Comparison of ENCODE assay signal across 25 cellular contexts in the genomic region with DNA sequence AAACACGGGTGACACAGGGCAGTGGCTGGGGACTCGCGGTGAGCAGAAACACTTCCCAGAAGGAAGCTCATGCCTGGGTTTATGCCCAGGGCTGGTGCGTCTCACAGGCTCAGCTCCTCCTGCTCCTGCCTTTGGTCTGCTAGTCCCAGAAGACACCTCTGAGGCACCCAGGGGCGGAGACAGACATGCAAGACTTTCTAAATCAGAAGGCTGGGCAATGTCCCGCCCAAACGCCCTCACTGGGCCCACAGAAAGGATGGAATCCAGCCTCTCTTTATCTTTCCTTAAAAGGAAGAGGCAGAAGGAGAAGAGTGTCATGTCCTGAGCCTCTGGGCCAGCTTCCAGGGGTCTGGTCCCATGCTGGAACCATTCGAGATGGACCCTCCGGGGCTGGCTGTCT.
"Had no signal": no experiment of that assay in that cellular context is flagged by ENCODE, and none has a peak within 500 bp of the region (broad histone marks: within the 10 kb centered on the region; RNA-seq: fewer than 3 reads in every experiment).

No MANE protein-coding gene starts in this region.

- DNase-seq: islet precursor cell; left ventricle myocardium inferior; midbrain; mucosa of descending colon; naive thymus-derived CD4-positive, alpha-beta T cell; occipital lobe; right lobe of liver; stimulated activated CD4-positive, alpha-beta T cell treated with anti-CD3 and anti-CD28 coated beads, Interleukin-15, amount 100 ng/mL, for 24 hours; stimulated activated CD4-positive, alpha-beta T cell treated with anti-CD3 and anti-CD28 coated beads, Interleukin-2, amount 100 ng/mL, for 24 hours; stimulated activated CD4-positive, alpha-beta T cell treated with anti-CD3 and anti-CD28 coated beads, Interleukin-4, amount 100 ng/mL, for 1 hour; stimulated activated naive B cell treated with anti-CD40 and anti-IgM and Interleukin-4, amounts not matched to agents 10 μg/mL and 1 μg/mL and 100 μg/mL, for 72 hours; stimulated activated naive CD8-positive, alpha-beta T cell treated with anti-CD3 and anti-CD28 coated beads, Interleukin-15, Interleukin-2, amounts not matched to agents 100 U/mL and 50 U/mL, for 24 hours; stomach; testis; thyroid gland; transverse colon; upper lobe of left lung had no signal

- H3K79me2 ChIP-seq: parathyroid adenoma had no signal

- H3K27me3 ChIP-seq: right atrium auricular region, right lobe of liver, testis, upper lobe of left lung, vagina had no signal

- H3K27ac ChIP-seq: left ventricle myocardium inferior, parathyroid adenoma, psoas muscle, right atrium auricular region, right lobe of liver, stomach, testis, thyroid gland, transverse colon, upper lobe of left lung, vagina had no signal

- H3K9me3 ChIP-seq: left ventricle myocardium inferior, mucosa of descending colon, neutrophil, psoas muscle, right atrium auricular region, right lobe of liver, stomach, testis, thyroid gland, transverse colon, upper lobe of left lung, vagina had no signal

- H3K36me3 ChIP-seq: left ventricle myocardium inferior, neutrophil, right atrium auricular region, right lobe of liver, stomach, thyroid gland, transverse colon, upper lobe of left lung, vagina had no signal

- H3K36me3 Mint-ChIP-seq: naive thymus-derived CD4-positive, alpha-beta T cell; natural killer cell treated with Interleukin-12 subunit alpha and Interleukin-12 subunit beta and Interleukin-15 and Interleukin-18, amount 100 ng/mL, for 72 hours; stimulated activated naive B cell treated with anti-CD40 and anti-IgM and Interleukin-4, amounts not matched to agents 10 μg/mL and 1 μg/mL and 100 μg/mL, for 72 hours had no signal

- H3K4me3 Mint-ChIP-seq: naive thymus-derived CD4-positive, alpha-beta T cell; natural killer cell treated with Interleukin-12 subunit alpha and Interleukin-12 subunit beta and Interleukin-15 and Interleukin-18, amount 100 ng/mL, for 72 hours; stimulated activated naive B cell treated with anti-CD40 and anti-IgM and Interleukin-4, amounts not matched to agents 10 μg/mL and 1 μg/mL and 100 μg/mL, for 72 hours had no signal

- H3K9ac ChIP-seq: parathyroid adenoma had no signal

- H3K4me3 ChIP-seq: left ventricle myocardium inferior, lung, mucosa of descending colon, psoas muscle, right atrium auricular region, right lobe of liver, smooth muscle cell, stomach, testis, thyroid gland, transverse colon, upper lobe of left lung, vagina had no signal

- H2AFZ ChIP-seq: parathyroid adenoma had no signal

- ATAC-seq: mucosa of descending colon; naive thymus-derived CD4-positive, alpha-beta T cell; natural killer cell treated with Interleukin-12 subunit alpha and Interleukin-12 subunit beta and Interleukin-15 and Interleukin-18, amount 100 ng/mL, for 72 hours; psoas muscle; right lobe of liver; stimulated activated naive B cell treated with anti-CD40 and anti-IgM and Interleukin-4, amounts not matched to agents 10 μg/mL and 1 μg/mL and 100 μg/mL, for 72 hours; stimulated activated naive CD8-positive, alpha-beta T cell treated with anti-CD3 and anti-CD28 coated beads, Interleukin-15, Interleukin-2, amounts not matched to agents 100 U/mL and 50 U/mL, for 24 hours had no signal

- H3K4me1 Mint-ChIP-seq: stimulated activated naive B cell treated with anti-CD40 and anti-IgM and Interleukin-4, amounts not matched to agents 10 μg/mL and 1 μg/mL and 100 μg/mL, for 72 hours had no signal

- H3K4me1 ChIP-seq: left ventricle myocardium inferior, parathyroid adenoma, psoas muscle, right atrium auricular region, right lobe of liver, stomach, testis, thyroid gland, transverse colon, upper lobe of left lung, vagina had no signal

- H3K9me3 Mint-ChIP-seq: naive thymus-derived CD4-positive, alpha-beta T cell; natural killer cell treated with Interleukin-12 subunit alpha and Interleukin-12 subunit beta and Interleukin-15 and Interleukin-18, amount 100 ng/mL, for 72 hours; stimulated activated naive B cell treated with anti-CD40 and anti-IgM and Interleukin-4, amounts not matched to agents 10 μg/mL and 1 μg/mL and 100 μg/mL, for 72 hours had no signal

- H3K27ac Mint-ChIP-seq: natural killer cell treated with Interleukin-12 subunit alpha and Interleukin-12 subunit beta and Interleukin-15 and Interleukin-18, amount 100 ng/mL, for 72 hours; stimulated activated naive B cell treated with anti-CD40 and anti-IgM and Interleukin-4, amounts not matched to agents 10 μg/mL and 1 μg/mL and 100 μg/mL, for 72 hours had no signal

- H3K4me2 ChIP-seq: smooth muscle cell had no signal
